15 cellular contexts compared by ENCODE assay signal in genomic region chr20:33559994-33560393, GRCh38.
DNase-seq lines count a peak whose midpoint lies in the region; ATAC-seq and TF ChIP-seq lines count a peak whose summit lies in the region.
"Had no signal": no experiment of that assay in that cellular context is flagged by ENCODE, and none has a peak within 500 bp of the region (broad histone marks: within the 10 kb centered on the region; RNA-seq: fewer than 3 reads in every experiment).

No MANE protein-coding gene starts in this region.

- no peak overlapping the region for H3K9ac ChIP-seq in mesenchymal stem cell (ENCODE audit: low read length)

- no peak for TF ChIP-seq POLR2A in heart left ventricle (IDR thresholded peaks at IDR 0.05)
- no peak for TF ChIP-seq POLR2A in vagina (IDR thresholded peaks at IDR 0.05)

- 95 to 97% (median 96%) methylated on average over 2 of the region's 2 CpGs for WGBS in heart left ventricle, 4 donors
- WGBS in mesenchymal stem cell = 96% methylated on average over 2 of the region's 2 CpGs
- WGBS in urinary bladder = 82% methylated on average over 2 of the region's 2 CpGs

- intact Hi-C loops in left ventricle myocardium inferior (cut with micrococcal nuclease) (no loop called here), heart left ventricle (cut with DNase I) (loop anchor here in 1 of 10 donors (5.0 kb wide), 1 partner anchor 68 kb away; the partner anchor contains the start of gene CBFA2T2), vagina (cut with DNase I) (no loop called here)

- H2BK12ac ChIP-seq in mesenchymal stem cell (ENCODE audit: low read length in 2 of 2) = no peak overlapping the region

- TF ChIP-seq CTCF in left ventricle myocardium inferior (IDR thresholded peaks at IDR 0.05; ENCODE audit: borderline replicate concordance) (no peak), heart left ventricle (IDR thresholded peaks at IDR 0.05) (no peak), vagina (IDR thresholded peaks at IDR 0.05) (no peak)

- no peak overlapping the region for H4K91ac ChIP-seq in mesenchymal stem cell (ENCODE audit: low read length)

- DNase-seq in left ventricle myocardium inferior (no peak), heart left ventricle (no peak), NCI-H69 (lab: John Stamatoyannopoulos, UW) (peak; percentile 65), mesenchymal stem cell (no peak), ureter (ENCODE audit: low spot score) (no peak), vagina (ENCODE audit: extremely low spot score in 2 of 2) (no peak)
- DNase-seq: BE2C; CD8-positive, alpha-beta memory T cell; H9; IMR-90; MV-4-11; NCI-H1417 treated with DMSO at 0.1 percent for 48 hours; NCI-H446 treated with DMSO at 0.1 percent for 48 hours had no signal

- H3K36me3 ChIP-seq in left ventricle myocardium inferior (peaks cover 4% of the 10 kb centered on the region), heart left ventricle (peaks cover 0 to 12% (median 0%) of the 10 kb centered on the region in 9 donors), mesenchymal stem cell (ENCODE audit: control insufficient read depth in 1 of 2, insufficient read depth in 2 of 2, low read depth in 1 of 2, low read length in 2 of 2) (peaks cover 0 to 4% of the 10 kb centered on the region in 2 experiments), urinary bladder (ENCODE audit: insufficient read depth) (no peaks in the 10 kb centered on the region), vagina (no peaks in the 10 kb centered on the region)
- H3K36me3 ChIP-seq: BE2C, SJSA1 had no signal

- no peak overlapping the region for H3K23ac ChIP-seq in mesenchymal stem cell (ENCODE audit: low read length in 2 of 2)

- no peak overlapping the region for H3K14ac ChIP-seq in mesenchymal stem cell (ENCODE audit: low read length in 2 of 2)

- ATAC-seq in heart left ventricle = no peak

- no peak overlapping the region for H2BK15ac ChIP-seq in mesenchymal stem cell (ENCODE audit: low read depth, poor library complexity, severe bottlenecking)

- H3K4me3 ChIP-seq in left ventricle myocardium inferior (no peak overlapping the region), heart left ventricle (no peak overlapping the region), mesenchymal stem cell (ENCODE audit: insufficient read depth in 1 of 2, low read depth in 1 of 2, low read length in 2 of 2) (no peak overlapping the region), urinary bladder (ENCODE audit: low read depth, low read length) (no peak overlapping the region), vagina (no peak overlapping the region)
- H3K4me3 ChIP-seq: SJSA1 had no signal

- H3K4me1 ChIP-seq in left ventricle myocardium inferior = peaks cover 47% of the 10 kb centered on the region
- H3K4me1 ChIP-seq in heart left ventricle = peaks cover 0 to 46% (median 16%) of the 10 kb centered on the region in 12 donors
- H3K4me1 ChIP-seq in mesenchymal stem cell (ENCODE audit: control insufficient read depth, insufficient read depth, low read depth, low read length) = peaks cover 7% of the 10 kb centered on the region
- H3K4me1 ChIP-seq in urinary bladder (ENCODE audit: insufficient read depth) = no peaks in the 10 kb centered on the region
- H3K4me1 ChIP-seq in vagina = peaks cover 33% of the 10 kb centered on the region

- H4K8ac ChIP-seq in mesenchymal stem cell (ENCODE audit: low read length) = no peak overlapping the region

- peak overlapping the region in 1 of 2 experiments; percentile 8 for H3K18ac ChIP-seq in mesenchymal stem cell (ENCODE audit: low read depth in 1 of 2, low read length in 2 of 2)

- no peak overlapping the region for H2BK120ac ChIP-seq in mesenchymal stem cell (ENCODE audit: low read depth, low read length)

- H3K27me3 ChIP-seq in left ventricle myocardium inferior (ENCODE audit: low read depth) (no peaks in the 10 kb centered on the region), heart left ventricle (no peaks in the 10 kb centered on the region), mesenchymal stem cell (ENCODE audit: control insufficient read depth in 1 of 2, insufficient read depth in 1 of 2, low read length in 2 of 2) (no peaks in the 10 kb centered on the region), vagina (no peaks in the 10 kb centered on the region)
- H3K27me3 ChIP-seq: BE2C, SJSA1 had no signal

- H3K4me2 ChIP-seq in mesenchymal stem cell (ENCODE audit: low read length, poor library complexity, severe bottlenecking) = no peak overlapping the region

- H3K9me3 ChIP-seq in left ventricle myocardium inferior (replicated peaks) = no peaks in the 10 kb centered on the region
- H3K9me3 ChIP-seq in heart left ventricle = no peaks in the 10 kb centered on the region
- no peaks in the 10 kb centered on the region for H3K9me3 ChIP-seq in mesenchymal stem cell (ENCODE audit: control insufficient read depth, low read length)
- no peaks in the 10 kb centered on the region for H3K9me3 ChIP-seq in vagina
- H3K9me3 ChIP-seq: BE2C, SJSA1 had no signal

- no peak overlapping the region for H3K4ac ChIP-seq in mesenchymal stem cell (ENCODE audit: low read depth in 1 of 2, low read length in 2 of 2)

- H3K79me1 ChIP-seq in mesenchymal stem cell (replicated peaks; ENCODE audit: low read length, poor library complexity, severe bottlenecking) = peaks cover 26% of the 10 kb centered on the region

- H2BK5ac ChIP-seq in mesenchymal stem cell (ENCODE audit: low read depth, low read length, poor library complexity, severe bottlenecking) = no peak overlapping the region

- peak overlapping the region; percentile 32 for H3K27ac ChIP-seq in left ventricle myocardium inferior (replicated peaks)
- peak overlapping the region in 2 of 12 donors; percentile 35 to 62 for H3K27ac ChIP-seq in heart left ventricle
- H3K27ac ChIP-seq in mesenchymal stem cell (ENCODE audit: low read length, poor library complexity, severe bottlenecking) = no peak overlapping the region
- peak overlapping the region; percentile 59 for H3K27ac ChIP-seq in urinary bladder (ENCODE audit: low read depth)
- H3K27ac ChIP-seq in vagina = no peak overlapping the region
- H3K27ac ChIP-seq: SJSA1 had no signal

- H2AK5ac ChIP-seq in mesenchymal stem cell (ENCODE audit: low read length, severe bottlenecking) = peak overlapping the region; percentile 47

- no peak overlapping the region for H2AFZ ChIP-seq in mesenchymal stem cell (ENCODE audit: low read depth, low read length)

Comparison
In these comparisons a context has a peak if more than half of its experiments do, and no peak if none do; other contexts are left out.
1. H3K27ac ChIP-seq: peak in left ventricle myocardium inferior (single experiment) and urinary bladder (single experiment); none in mesenchymal stem cell (single experiment) and vagina (single experiment).